In the genomic region with DNA sequence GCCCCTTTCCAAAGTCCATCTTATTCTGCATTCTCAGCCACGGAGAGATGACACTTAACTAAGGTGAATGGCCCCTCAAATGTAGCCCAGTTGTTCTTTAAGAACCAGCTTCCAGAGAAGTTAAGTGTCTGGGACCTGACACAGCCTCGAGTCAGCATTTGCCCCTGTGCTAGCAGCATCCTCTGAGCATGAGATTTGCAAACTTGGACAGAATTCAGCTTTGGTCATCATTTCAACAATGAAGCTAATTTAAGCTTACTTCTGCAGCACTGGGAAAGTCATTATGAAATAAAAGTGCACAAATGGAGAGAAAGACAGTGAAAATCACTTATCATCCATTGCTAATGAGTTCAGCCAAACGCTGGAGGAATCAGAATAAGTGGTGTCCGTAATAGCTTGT, we compare ENCODE assay signal across 22 cellular contexts.
DNase-seq lines count a peak whose midpoint lies in the region; ATAC-seq and TF ChIP-seq lines count a peak whose summit lies in the region.
"Had no signal": no experiment of that assay in that cellular context is flagged by ENCODE, and none has a peak within 500 bp of the region (broad histone marks: within the 10 kb centered on the region; RNA-seq: fewer than 3 reads in every experiment).

No MANE protein-coding gene starts in this region.

- peaks cover 0 to 8% (median 0%) of the 10 kb centered on the region in 3 donors for H3K4me1 Mint-ChIP-seq in T-cell
- H3K4me1 Mint-ChIP-seq: activated CD8-positive, alpha-beta memory T cell treated with anti-CD3 and anti-CD28 coated beads, Interleukin-2, amount 10 ng/mL, durations not matched to agents 7 days and 5 days had no signal

- CTCF ChIA-PET in T-cell (lab: Charles Lee): no interaction called here

- peaks cover 69% of the 10 kb centered on the region for H3K36me3 Mint-ChIP-seq in T-cell

- peaks cover 23% of the 10 kb centered on the region for H3K4me1 ChIP-seq in left ventricle myocardium inferior
- H3K4me1 ChIP-seq: A549, uterus had no signal

- POLR2A ChIA-PET in T-cell (lab: Charles Lee): interaction anchor here in 1 of 2 donors (0.6 kb wide), 1 partner anchor 89 kb away, joined by 4 read pairs; a partner anchor contains a TSS

- intact Hi-C loops in left ventricle myocardium superior (cut with micrococcal nuclease) (no loop called here), left ventricle myocardium inferior (cut with micrococcal nuclease) (no loop called here), dorsolateral prefrontal cortex (cut with DNase I) (no loop called here)

- H3K4me3 ChIP-seq in left ventricle myocardium inferior (no peak overlapping the region), dorsolateral prefrontal cortex (peak overlapping the region in 2 of 59 donors; percentile 3 to 9)
- H3K4me3 ChIP-seq: A549, gastroesophageal sphincter, MG63, psoas muscle, uterus had no signal

- no peak overlapping the region for H3K27ac Mint-ChIP-seq in T-cell
- H3K27ac Mint-ChIP-seq: activated CD4-positive, alpha-beta T cell treated with anti-CD3 and anti-CD28 coated beads for 36 hours; activated CD8-positive, alpha-beta memory T cell treated with anti-CD3 and anti-CD28 coated beads, Interleukin-2, amount 10 ng/mL, durations not matched to agents 7 days and 5 days had no signal

- H3K27ac ChIP-seq in left ventricle myocardium inferior (replicated peaks): no peak overlapping the region
- peak overlapping the region in 33 of 59 donors; percentile 1 to 68 (median 38) for H3K27ac ChIP-seq in dorsolateral prefrontal cortex
- H3K27ac ChIP-seq: A549, epithelial cell of prostate, psoas muscle had no signal

- no peaks in the 10 kb centered on the region for H3K27me3 ChIP-seq in left ventricle myocardium inferior (ENCODE audit: low read depth)
- no peaks in the 10 kb centered on the region for H3K27me3 ChIP-seq in dorsolateral prefrontal cortex
- H3K27me3 ChIP-seq: gastroesophageal sphincter, MG63, uterus had no signal

- peaks cover 4 to 28% (median 18%) of the 10 kb centered on the region in 3 donors for H3K9me3 Mint-ChIP-seq in T-cell

- DNase-seq in left ventricle myocardium superior (no peak), left ventricle myocardium inferior (no peak), dorsolateral prefrontal cortex (no peak), midbrain (lab: John Stamatoyannopoulos, UW) (peak; percentile 52), mucosa of gallbladder (ENCODE audit: low spot score) (no peak), occipital lobe (lab: John Stamatoyannopoulos, UW) (no peak), T-cell (no peak)
- DNase-seq: activated CD4-positive, alpha-beta T cell treated with anti-CD3 and anti-CD28 coated beads for 36 hours; activated CD8-positive, alpha-beta memory T cell treated with anti-CD3 and anti-CD28 coated beads, Interleukin-2, amount 10 ng/mL, durations not matched to agents 7 days and 5 days; Calu3; MG63; NCI-H1436; NCI-H2171 treated with DMSO at 0.1 percent for 48 hours; psoas muscle; Right ventricle myocardium superior; stimulated activated CD4-positive, alpha-beta T cell treated with anti-CD3 and anti-CD28 coated beads, Interleukin-4, amount 100 ng/mL, for 4 hours; T-helper 1 cell; uterus had no signal

- peaks cover 25% of the 10 kb centered on the region for H3K9me3 ChIP-seq in left ventricle myocardium inferior (replicated peaks)
- H3K9me3 ChIP-seq: A549, MG63 had no signal

- no peak for TF ChIP-seq CTCF in left ventricle myocardium inferior (IDR thresholded peaks at IDR 0.05; ENCODE audit: borderline replicate concordance)
- TF ChIP-seq CTCF in dorsolateral prefrontal cortex (IDR thresholded peaks at IDR 0.05 in 54 of 56, conservative IDR thresholded peaks at IDR 0.05 in 2 of 56; ENCODE audit: low read depth in 1 of 56, partially characterized antibody in 56 of 56): no peak

- no peaks in the 10 kb centered on the region for H3K27me3 Mint-ChIP-seq in T-cell
- H3K27me3 Mint-ChIP-seq: activated CD4-positive, alpha-beta T cell treated with anti-CD3 and anti-CD28 coated beads for 36 hours; activated CD8-positive, alpha-beta memory T cell treated with anti-CD3 and anti-CD28 coated beads, Interleukin-2, amount 10 ng/mL, durations not matched to agents 7 days and 5 days had no signal

- ATAC-seq in left ventricle myocardium superior: peak; percentile 27
- no peak for ATAC-seq in GM21619 (IDR thresholded peaks at IDR 0.05; ENCODE audit: unreplicated experiment)
- no peak for ATAC-seq in T-cell (replicated peaks in 1 of 4)
- ATAC-seq: activated CD8-positive, alpha-beta memory T cell treated with anti-CD3 and anti-CD28 coated beads, Interleukin-2, amount 10 ng/mL, durations not matched to agents 7 days and 5 days; gastroesophageal sphincter; psoas muscle had no signal

- H3K4me3 Mint-ChIP-seq in T-cell: no peak overlapping the region
- H3K4me3 Mint-ChIP-seq: activated CD4-positive, alpha-beta T cell treated with anti-CD3 and anti-CD28 coated beads for 36 hours; activated CD8-positive, alpha-beta memory T cell treated with anti-CD3 and anti-CD28 coated beads, Interleukin-2, amount 10 ng/mL, durations not matched to agents 7 days and 5 days had no signal

- H3K36me3 ChIP-seq in left ventricle myocardium inferior: peaks cover 44% of the 10 kb centered on the region
- H3K36me3 ChIP-seq: uterus had no signal
